In the genomic region with DNA sequence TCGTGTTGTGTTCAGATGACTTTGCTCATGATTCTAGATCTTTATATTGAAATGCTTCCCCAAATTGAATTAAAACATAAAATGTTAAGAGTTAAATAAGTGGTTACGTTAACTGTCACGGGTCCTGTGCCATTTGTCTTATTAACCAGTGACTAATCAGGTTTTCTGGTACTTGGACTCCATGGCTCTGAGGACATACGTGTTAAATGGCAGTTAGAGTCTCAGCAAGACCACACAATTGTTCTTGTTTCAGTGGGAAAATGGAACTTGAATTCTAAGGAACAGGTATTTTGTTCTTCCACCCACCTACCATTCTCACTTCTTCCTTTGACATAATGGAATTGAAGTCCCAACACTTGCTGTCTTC, we compare ENCODE assay signal across 29 cellular contexts. TPM values are rescaled to one million over a fixed set of nuclear protein-coding genes. Genes with fewer than 3 reads are reported as not detected.
A peak's percentile ranks its signal among the peaks of the same experiment; 100 is the strongest.
DNase-seq lines count a peak whose midpoint lies in the region; ATAC-seq lines count a peak whose summit lies in the region.
"Had no signal": no experiment of that assay in that cellular context is flagged by ENCODE, and none has a peak within 500 bp of the region (broad histone marks: within the 10 kb centered on the region; RNA-seq: fewer than 3 reads in every experiment).

No MANE protein-coding gene starts in this region.

- H4K20me1 ChIP-seq in Karpas-422 (ENCODE audit: insufficient read depth, low read depth, low read length): no peaks in the 10 kb centered on the region

- H3K4me1 ChIP-seq in Karpas-422 (ENCODE audit: low read length) (no peaks in the 10 kb centered on the region), muscle layer of colon (ENCODE audit: insufficient read depth, low read length) (peaks cover 20% of the 10 kb centered on the region), skeletal muscle tissue (ENCODE audit: control insufficient read depth in 3 of 3, insufficient read depth in 3 of 3, low read length in 3 of 3) (peaks cover 22 to 38% (median 23%) of the 10 kb centered on the region in 3 donors)

- H3K36me3 ChIP-seq in Karpas-422 (ENCODE audit: insufficient read depth, low read length): no peaks in the 10 kb centered on the region
- H3K36me3 ChIP-seq in muscle layer of colon (ENCODE audit: insufficient read depth, low read length): no peaks in the 10 kb centered on the region
- no peaks in the 10 kb centered on the region for H3K36me3 ChIP-seq in skeletal muscle tissue (ENCODE audit: control insufficient read depth in 3 of 3, insufficient read depth in 3 of 3, low read length in 3 of 3)

- no peak for ATAC-seq in natural killer cell treated with Interleukin-12 subunit alpha and Interleukin-12 subunit beta and Interleukin-15 and Interleukin-18, amount 100 ng/mL, for 72 hours
- ATAC-seq: GM12878, GM23338, K562, PC-3 had no signal

- H3K4me1 Mint-ChIP-seq in natural killer cell treated with Interleukin-12 subunit alpha and Interleukin-12 subunit beta and Interleukin-15 and Interleukin-18, amount 100 ng/mL, for 72 hours (ENCODE audit: low read depth in 2 of 2): no peaks in the 10 kb centered on the region
- H3K4me1 Mint-ChIP-seq: B cell; CD8-positive, alpha-beta memory T cell; GM23338; H9 had no signal

- H3K9ac ChIP-seq in Karpas-422 (ENCODE audit: low read length) (no peak overlapping the region), muscle layer of colon (ENCODE audit: low read length) (no peak overlapping the region), skeletal muscle tissue (ENCODE audit: low read depth in 1 of 3, low read length in 3 of 3) (no peak overlapping the region)

- no peak overlapping the region for H3K4me2 ChIP-seq in Karpas-422 (ENCODE audit: low read depth, low read length, poor library complexity, severe bottlenecking)
- H3K4me2 ChIP-seq: GM23338 had no signal

- H3K9me3 Mint-ChIP-seq in natural killer cell treated with Interleukin-12 subunit alpha and Interleukin-12 subunit beta and Interleukin-15 and Interleukin-18, amount 100 ng/mL, for 72 hours: no peaks in the 10 kb centered on the region
- H3K9me3 Mint-ChIP-seq: GM23338, H9, HFFc6 had no signal

- no peak overlapping the region for H2AFZ ChIP-seq in Karpas-422 (ENCODE audit: low read length)
- H2AFZ ChIP-seq: GM23338 had no signal

- H3K9me3 ChIP-seq in Karpas-422 (ENCODE audit: low read length): no peaks in the 10 kb centered on the region
- no peaks in the 10 kb centered on the region for H3K9me3 ChIP-seq in muscle layer of colon (ENCODE audit: low read length)
- H3K9me3 ChIP-seq in skeletal muscle tissue (ENCODE audit: control insufficient read depth in 3 of 3, low read length in 3 of 3): no peaks in the 10 kb centered on the region

- no peak overlapping the region for H3K27ac Mint-ChIP-seq in natural killer cell treated with Interleukin-12 subunit alpha and Interleukin-12 subunit beta and Interleukin-15 and Interleukin-18, amount 100 ng/mL, for 72 hours
- H3K27ac Mint-ChIP-seq: B cell; CD8-positive, alpha-beta memory T cell; GM23338; HFFc6 had no signal

- H3K27me3 Mint-ChIP-seq in natural killer cell treated with Interleukin-12 subunit alpha and Interleukin-12 subunit beta and Interleukin-15 and Interleukin-18, amount 100 ng/mL, for 72 hours: peaks cover 0 to 9% of the 10 kb centered on the region in 2 donors

- H3K4me3 ChIP-seq in Karpas-422 (ENCODE audit: low read length) (no peak overlapping the region), muscle layer of colon (ENCODE audit: low read depth in 1 of 2, low read length in 2 of 2) (no peak overlapping the region), skeletal muscle tissue (ENCODE audit: low read length in 3 of 3) (no peak overlapping the region)
- H3K4me3 ChIP-seq: GM12878, GM23338, K562 had no signal

- H3K27me3 ChIP-seq in Karpas-422 (ENCODE audit: low read length): no peaks in the 10 kb centered on the region
- no peaks in the 10 kb centered on the region for H3K27me3 ChIP-seq in muscle layer of colon (ENCODE audit: control insufficient read depth in 1 of 2, insufficient read depth in 2 of 2, low read length in 2 of 2)
- H3K27me3 ChIP-seq in skeletal muscle tissue (ENCODE audit: control insufficient read depth in 3 of 3, insufficient read depth in 3 of 3, low read length in 3 of 3): no peaks in the 10 kb centered on the region

- H3K4me3 Mint-ChIP-seq in natural killer cell treated with Interleukin-12 subunit alpha and Interleukin-12 subunit beta and Interleukin-15 and Interleukin-18, amount 100 ng/mL, for 72 hours: no peak overlapping the region
- H3K4me3 Mint-ChIP-seq: B cell; CD8-positive, alpha-beta memory T cell; GM23338; H9; HFFc6 had no signal

- DNase-seq in CD1c-positive myeloid dendritic cell (ENCODE audit: extremely low spot score) (peak; percentile 6), Karpas-422 (peak; percentile 6), activated gamma-delta T cell treated with Interleukin-2 at 50 U/mL for 16 hours (no peak), Ammon's horn (ENCODE audit: low spot score) (no peak)
- no peak for DNase-seq in natural killer cell treated with Interleukin-12 subunit alpha and Interleukin-12 subunit beta and Interleukin-15 and Interleukin-18, amount 100 ng/mL, for 72 hours (ENCODE audit: low spot score)
- DNase-seq: CD8-positive, alpha-beta memory T cell; DMS 273 treated with DMSO at 0.1 percent for 48 hours; DMS79; EL; GDM1; H9; HFFc6; MV-4-11; NCI-H1105; NCI-H1436 treated with DMSO at 0.1 percent for 48 hours; NCI-H2029; NCI-H446; NCI-H524 treated with DMSO at 0.1 percent for 48 hours; NCI-H774; PC-3; SHP77 had no signal

- no peaks in the 10 kb centered on the region for H3K36me3 Mint-ChIP-seq in natural killer cell treated with Interleukin-12 subunit alpha and Interleukin-12 subunit beta and Interleukin-15 and Interleukin-18, amount 100 ng/mL, for 72 hours
- H3K36me3 Mint-ChIP-seq: CD8-positive, alpha-beta memory T cell had no signal

- no peaks in the 10 kb centered on the region for H3K9me2 ChIP-seq in Karpas-422 (replicated peaks; ENCODE audit: insufficient read depth, low read length)

- H3K27ac ChIP-seq in Karpas-422 (ENCODE audit: low read length) (no peak overlapping the region), muscle layer of colon (ENCODE audit: low read depth, low read length) (peak overlapping the region; percentile 56), skeletal muscle tissue (ENCODE audit: low read depth, low read length) (peak overlapping the region; percentile 63)
- H3K27ac ChIP-seq: C4-2B had no signal

- no peaks in the 10 kb centered on the region for H3K79me2 ChIP-seq in Karpas-422 (ENCODE audit: low read length)

RNA-seq across cellular contexts. Expression of a gene that starts 32.8 kb away (rescaled TPM):
- total RNA-seq in Karpas-422 (2014; rRNA removed; shearing (Covaris generic); ENCODE audit: low replicate concordance): not detected in 2 replicates
- total RNA-seq in skeletal muscle tissue: 15.1 TPM
- not detected for total RNA-seq in natural killer cell treated with Interleukin-12 subunit alpha and Interleukin-12 subunit beta and Interleukin-15 and Interleukin-18, amount 100 ng/mL, for 72 hours
- total RNA-seq: A673; B cell; CD8-positive, alpha-beta memory T cell; GM12878; K562 had no signal

Comparison
In these comparisons a context has a peak if more than half of its experiments do, and no peak if none do; other contexts are left out.
1. DNase-seq: peak in CD1c-positive myeloid dendritic cell (single experiment) and Karpas-422 (single experiment); none in natural killer cell treated with Interleukin-12 subunit alpha and Interleukin-12 subunit beta and Interleukin-15 and Interleukin-18, amount 100 ng/mL, for 72 hours (single experiment), activated gamma-delta T cell treated with Interleukin-2 at 50 U/mL for 16 hours (single experiment) and Ammon's horn (single experiment).
2. RNA of a gene that starts 32.8 kb away (total RNA-seq): 15.1 TPM in skeletal muscle tissue (single experiment); not detected in Karpas-422 and not detected in natural killer cell treated with Interleukin-12 subunit alpha and Interleukin-12 subunit beta and Interleukin-15 and Interleukin-18, amount 100 ng/mL, for 72 hours; every median in the first group is over 10 times any median in the second.